In the genomic region with DNA sequence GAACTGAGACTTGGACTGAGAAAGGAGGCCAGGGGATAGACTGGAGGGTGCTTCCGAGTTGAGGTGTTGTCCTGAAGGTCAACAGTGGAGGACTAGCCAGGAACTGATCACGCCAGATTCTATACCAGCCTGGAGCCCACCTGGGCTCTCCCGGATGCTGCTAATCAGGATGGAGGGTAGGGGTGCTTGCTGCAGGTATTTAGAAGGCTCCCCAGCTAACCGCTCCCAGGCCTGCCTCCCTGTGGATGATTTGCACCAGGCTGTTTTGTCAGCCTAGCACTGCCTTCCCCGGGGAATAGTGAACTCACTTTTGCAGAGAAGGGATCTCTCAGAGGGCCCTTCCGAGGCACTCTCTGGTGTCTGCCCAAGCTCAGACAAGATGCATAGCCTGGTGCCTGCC, we compare ENCODE assay signal across 1 cellular context.
TF ChIP-seq lines count a peak whose summit lies in the region.

No MANE protein-coding gene starts in this region.

TF ChIP-seq in H1, 55 proteins besides CTCF, POLR2A, EP300 and RAD21 (continued from another document):
- TF ChIP-seq, protein P1, sequence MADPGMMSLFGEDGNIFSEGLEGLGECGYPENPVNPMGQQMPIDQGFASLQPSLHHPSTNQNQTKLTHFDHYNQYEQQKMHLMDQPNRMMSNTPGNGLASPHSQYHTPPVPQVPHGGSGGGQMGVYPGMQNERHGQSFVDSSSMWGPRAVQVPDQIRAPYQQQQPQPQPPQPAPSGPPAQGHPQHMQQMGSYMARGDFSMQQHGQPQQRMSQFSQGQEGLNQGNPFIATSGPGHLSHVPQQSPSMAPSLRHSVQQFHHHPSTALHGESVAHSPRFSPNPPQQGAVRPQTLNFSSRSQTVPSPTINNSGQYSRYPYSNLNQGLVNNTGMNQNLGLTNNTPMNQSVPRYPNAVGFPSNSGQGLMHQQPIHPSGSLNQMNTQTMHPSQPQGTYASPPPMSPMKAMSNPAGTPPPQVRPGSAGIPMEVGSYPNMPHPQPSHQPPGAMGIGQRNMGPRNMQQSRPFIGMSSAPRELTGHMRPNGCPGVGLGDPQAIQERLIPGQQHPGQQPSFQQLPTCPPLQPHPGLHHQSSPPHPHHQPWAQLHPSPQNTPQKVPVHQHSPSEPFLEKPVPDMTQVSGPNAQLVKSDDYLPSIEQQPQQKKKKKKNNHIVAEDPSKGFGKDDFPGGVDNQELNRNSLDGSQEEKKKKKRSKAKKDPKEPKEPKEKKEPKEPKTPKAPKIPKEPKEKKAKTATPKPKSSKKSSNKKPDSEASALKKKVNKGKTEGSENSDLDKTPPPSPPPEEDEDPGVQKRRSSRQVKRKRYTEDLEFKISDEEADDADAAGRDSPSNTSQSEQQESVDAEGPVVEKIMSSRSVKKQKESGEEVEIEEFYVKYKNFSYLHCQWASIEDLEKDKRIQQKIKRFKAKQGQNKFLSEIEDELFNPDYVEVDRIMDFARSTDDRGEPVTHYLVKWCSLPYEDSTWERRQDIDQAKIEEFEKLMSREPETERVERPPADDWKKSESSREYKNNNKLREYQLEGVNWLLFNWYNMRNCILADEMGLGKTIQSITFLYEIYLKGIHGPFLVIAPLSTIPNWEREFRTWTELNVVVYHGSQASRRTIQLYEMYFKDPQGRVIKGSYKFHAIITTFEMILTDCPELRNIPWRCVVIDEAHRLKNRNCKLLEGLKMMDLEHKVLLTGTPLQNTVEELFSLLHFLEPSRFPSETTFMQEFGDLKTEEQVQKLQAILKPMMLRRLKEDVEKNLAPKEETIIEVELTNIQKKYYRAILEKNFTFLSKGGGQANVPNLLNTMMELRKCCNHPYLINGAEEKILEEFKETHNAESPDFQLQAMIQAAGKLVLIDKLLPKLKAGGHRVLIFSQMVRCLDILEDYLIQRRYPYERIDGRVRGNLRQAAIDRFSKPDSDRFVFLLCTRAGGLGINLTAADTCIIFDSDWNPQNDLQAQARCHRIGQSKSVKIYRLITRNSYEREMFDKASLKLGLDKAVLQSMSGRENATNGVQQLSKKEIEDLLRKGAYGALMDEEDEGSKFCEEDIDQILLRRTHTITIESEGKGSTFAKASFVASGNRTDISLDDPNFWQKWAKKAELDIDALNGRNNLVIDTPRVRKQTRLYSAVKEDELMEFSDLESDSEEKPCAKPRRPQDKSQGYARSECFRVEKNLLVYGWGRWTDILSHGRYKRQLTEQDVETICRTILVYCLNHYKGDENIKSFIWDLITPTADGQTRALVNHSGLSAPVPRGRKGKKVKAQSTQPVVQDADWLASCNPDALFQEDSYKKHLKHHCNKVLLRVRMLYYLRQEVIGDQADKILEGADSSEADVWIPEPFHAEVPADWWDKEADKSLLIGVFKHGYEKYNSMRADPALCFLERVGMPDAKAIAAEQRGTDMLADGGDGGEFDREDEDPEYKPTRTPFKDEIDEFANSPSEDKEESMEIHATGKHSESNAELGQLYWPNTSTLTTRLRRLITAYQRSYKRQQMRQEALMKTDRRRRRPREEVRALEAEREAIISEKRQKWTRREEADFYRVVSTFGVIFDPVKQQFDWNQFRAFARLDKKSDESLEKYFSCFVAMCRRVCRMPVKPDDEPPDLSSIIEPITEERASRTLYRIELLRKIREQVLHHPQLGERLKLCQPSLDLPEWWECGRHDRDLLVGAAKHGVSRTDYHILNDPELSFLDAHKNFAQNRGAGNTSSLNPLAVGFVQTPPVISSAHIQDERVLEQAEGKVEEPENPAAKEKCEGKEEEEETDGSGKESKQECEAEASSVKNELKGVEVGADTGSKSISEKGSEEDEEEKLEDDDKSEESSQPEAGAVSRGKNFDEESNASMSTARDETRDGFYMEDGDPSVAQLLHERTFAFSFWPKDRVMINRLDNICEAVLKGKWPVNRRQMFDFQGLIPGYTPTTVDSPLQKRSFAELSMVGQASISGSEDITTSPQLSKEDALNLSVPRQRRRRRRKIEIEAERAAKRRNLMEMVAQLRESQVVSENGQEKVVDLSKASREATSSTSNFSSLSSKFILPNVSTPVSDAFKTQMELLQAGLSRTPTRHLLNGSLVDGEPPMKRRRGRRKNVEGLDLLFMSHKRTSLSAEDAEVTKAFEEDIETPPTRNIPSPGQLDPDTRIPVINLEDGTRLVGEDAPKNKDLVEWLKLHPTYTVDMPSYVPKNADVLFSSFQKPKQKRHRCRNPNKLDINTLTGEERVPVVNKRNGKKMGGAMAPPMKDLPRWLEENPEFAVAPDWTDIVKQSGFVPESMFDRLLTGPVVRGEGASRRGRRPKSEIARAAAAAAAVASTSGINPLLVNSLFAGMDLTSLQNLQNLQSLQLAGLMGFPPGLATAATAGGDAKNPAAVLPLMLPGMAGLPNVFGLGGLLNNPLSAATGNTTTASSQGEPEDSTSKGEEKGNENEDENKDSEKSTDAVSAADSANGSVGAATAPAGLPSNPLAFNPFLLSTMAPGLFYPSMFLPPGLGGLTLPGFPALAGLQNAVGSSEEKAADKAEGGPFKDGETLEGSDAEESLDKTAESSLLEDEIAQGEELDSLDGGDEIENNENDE (IDR thresholded peaks at IDR 0.05; ENCODE audit: insufficient replicate concordance, low read length), result no peak
- no peak for TF ChIP-seq RNF2 (IDR thresholded peaks at IDR 0.05; ENCODE audit: borderline replicate concordance, low read depth, low read length, missing control alignments, poor library complexity, severe bottlenecking)
- no peak for TF ChIP-seq JUN (IDR thresholded peaks at IDR 0.05; ENCODE audit: low read depth, low read length)
- no peak for TF ChIP-seq SIRT6 (IDR thresholded peaks at IDR 0.05; ENCODE audit: low read length)
- TF ChIP-seq, protein P2, sequence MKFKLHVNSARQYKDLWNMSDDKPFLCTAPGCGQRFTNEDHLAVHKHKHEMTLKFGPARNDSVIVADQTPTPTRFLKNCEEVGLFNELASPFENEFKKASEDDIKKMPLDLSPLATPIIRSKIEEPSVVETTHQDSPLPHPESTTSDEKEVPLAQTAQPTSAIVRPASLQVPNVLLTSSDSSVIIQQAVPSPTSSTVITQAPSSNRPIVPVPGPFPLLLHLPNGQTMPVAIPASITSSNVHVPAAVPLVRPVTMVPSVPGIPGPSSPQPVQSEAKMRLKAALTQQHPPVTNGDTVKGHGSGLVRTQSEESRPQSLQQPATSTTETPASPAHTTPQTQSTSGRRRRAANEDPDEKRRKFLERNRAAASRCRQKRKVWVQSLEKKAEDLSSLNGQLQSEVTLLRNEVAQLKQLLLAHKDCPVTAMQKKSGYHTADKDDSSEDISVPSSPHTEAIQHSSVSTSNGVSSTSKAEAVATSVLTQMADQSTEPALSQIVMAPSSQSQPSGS (IDR thresholded peaks at IDR 0.05; ENCODE audit: low read length), result no peak
- TF ChIP-seq FOSL1 (IDR thresholded peaks at IDR 0.05; ENCODE audit: insufficient read depth, low read depth, low read length), result no peak
- TF ChIP-seq SP1 (IDR thresholded peaks at IDR 0.05; ENCODE audit: low read depth, low read length), result no peak
- TF ChIP-seq TBP (IDR thresholded peaks at IDR 0.05; ENCODE audit: low read depth, low read length), result no peak
